ENCODE assay signal across 15 cellular contexts in the genomic region with DNA sequence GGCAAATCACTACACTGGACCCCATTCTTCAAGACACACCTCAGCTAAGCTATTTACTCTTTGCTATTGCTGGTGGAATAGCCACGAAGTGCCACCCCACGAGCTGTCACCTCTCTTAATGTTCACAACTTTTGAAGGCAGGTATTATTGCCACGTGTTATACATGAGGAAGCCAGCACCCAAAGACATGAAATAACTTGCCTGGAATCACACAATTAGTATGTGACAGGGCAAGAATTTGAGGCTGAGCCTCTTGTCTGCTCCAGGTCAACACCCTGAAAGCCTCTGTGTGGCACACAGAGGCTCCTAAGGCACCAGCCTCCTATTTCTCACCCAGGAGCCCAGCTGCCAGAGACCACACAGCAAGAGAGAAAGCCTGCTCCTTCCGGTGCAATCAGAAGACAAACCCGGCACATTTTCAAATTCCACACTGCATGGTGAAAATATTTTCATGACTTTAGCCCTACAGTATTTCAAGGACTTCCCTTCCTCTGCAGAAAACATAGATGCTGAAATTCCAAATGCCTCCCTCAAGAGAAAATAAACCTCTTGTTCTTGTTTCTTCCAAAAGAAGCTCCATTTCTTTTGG.
DNase-seq lines count a peak whose midpoint lies in the region; ATAC-seq and TF ChIP-seq lines count a peak whose summit lies in the region.
"Had no signal": no experiment of that assay in that cellular context is flagged by ENCODE, and none has a peak within 500 bp of the region (broad histone marks: within the 10 kb centered on the region; RNA-seq: fewer than 3 reads in every experiment).

No MANE protein-coding gene starts in this region.

- TF ChIP-seq POLR2A in sigmoid colon (IDR thresholded peaks at IDR 0.05): no peak

- no peak for ATAC-seq in GM23338
- no peak for ATAC-seq in GM21528 (IDR thresholded peaks at IDR 0.05; ENCODE audit: low FRiP score, unreplicated experiment)
- ATAC-seq: esophagus mucosa, left lobe of liver had no signal

- WGBS in sigmoid colon, 2 donors: 62 to 69% methylated on average over 5 of the region's 5 CpGs

- H3K27ac Mint-ChIP-seq in GM23338 (no peak overlapping the region), progenitor cell of endocrine pancreas (no peak overlapping the region)

- H3K9me3 ChIP-seq in adipocyte (ENCODE audit: control insufficient read depth, low read length) (no peaks in the 10 kb centered on the region), sigmoid colon (no peaks in the 10 kb centered on the region)

- no peaks in the 10 kb centered on the region for H3F3A ChIP-seq in GM23338 (replicated peaks; ENCODE audit: low read depth)

- no peak for DNase-seq in GM23338 (ENCODE audit: low spot score)
- DNase-seq in adipocyte (ENCODE audit: low read depth): peak; percentile 63
- DNase-seq in foreskin fibroblast: peak; percentile 24 to 35
- DNase-seq in sigmoid colon: no peak
- DNase-seq in substantia nigra (lab: John Stamatoyannopoulos, UW): no peak
- no peak for DNase-seq in progenitor cell of endocrine pancreas (ENCODE audit: low spot score, unreplicated experiment)
- DNase-seq in OCI-M1 (lab: John Stamatoyannopoulos, UW): no peak
- DNase-seq: activated CD4-positive, alpha-beta T cell treated with anti-CD3 and anti-CD28 coated beads for 48 hours; activated CD8-positive, alpha-beta memory T cell treated with anti-CD3 and anti-CD28 coated beads, Interleukin-2, amount 50 U/mL, for 48 hours; GF-D8; NCI-H187; retina had no signal

- H4K20me1 ChIP-seq in GM23338 (replicated peaks; ENCODE audit: insufficient read depth): no peaks in the 10 kb centered on the region

- H3K4me1 ChIP-seq in GM23338 (ENCODE audit: insufficient read depth) (no peaks in the 10 kb centered on the region), adipocyte (ENCODE audit: control insufficient read depth, insufficient read depth, low read length) (peaks cover 34% of the 10 kb centered on the region), sigmoid colon (peaks cover 0 to 74% (median 58%) of the 10 kb centered on the region in 4 donors)

- peaks cover 5% of the 10 kb centered on the region; the same call in 1 of the 2 replicates for H3K9me2 ChIP-seq in GM23338 (ENCODE audit: insufficient read depth)

- H3K9ac ChIP-seq in adipocyte (ENCODE audit: low read length): peak overlapping the region; percentile 10

- TF ChIP-seq EP300 in sigmoid colon (IDR thresholded peaks at IDR 0.05): no peak

- H3K27ac ChIP-seq in GM23338 (ENCODE audit: low read depth): no peak overlapping the region
- peak overlapping the region; percentile 17 to 79 (median 55) for H3K27ac ChIP-seq in sigmoid colon
- no peak overlapping the region for H3K27ac ChIP-seq in substantia nigra (ENCODE audit: low read depth, low read length, poor library complexity, severe bottlenecking)

- H3K36me3 Mint-ChIP-seq in GM23338 (ENCODE audit: low read depth) (no peaks in the 10 kb centered on the region), progenitor cell of endocrine pancreas (ENCODE audit: insufficient read depth) (no peaks in the 10 kb centered on the region)

- H2AFZ ChIP-seq in GM23338: peak overlapping the region; percentile 47; the same call in 1 of the 2 replicates

- H3K4me3 ChIP-seq in GM23338 (no peak overlapping the region), adipocyte (ENCODE audit: low read length) (no peak overlapping the region), foreskin fibroblast (ENCODE audit: low read depth in 1 of 2, low read length in 2 of 2) (no peak overlapping the region), sigmoid colon (no peak overlapping the region)

- H3K4me2 ChIP-seq in GM23338: no peak overlapping the region

- H3K9me3 Mint-ChIP-seq in GM23338 (no peaks in the 10 kb centered on the region), progenitor cell of endocrine pancreas (ENCODE audit: low read depth) (no peaks in the 10 kb centered on the region)

- no peaks in the 10 kb centered on the region; the same call in 2 of the 3 replicates for H3K4me1 Mint-ChIP-seq in GM23338
- H3K4me1 Mint-ChIP-seq in progenitor cell of endocrine pancreas (ENCODE audit: low read depth): no peaks in the 10 kb centered on the region

- H3K36me3 ChIP-seq in GM23338 (ENCODE audit: insufficient read depth) (no peaks in the 10 kb centered on the region), adipocyte (ENCODE audit: control insufficient read depth, insufficient read depth, low read length, severe bottlenecking) (no peaks in the 10 kb centered on the region), sigmoid colon (no peaks in the 10 kb centered on the region)

- H3K27me3 ChIP-seq in GM23338 (ENCODE audit: insufficient read depth): no peaks in the 10 kb centered on the region
- H3K27me3 ChIP-seq in adipocyte (replicated peaks; ENCODE audit: control insufficient read depth, insufficient read depth, low read length): no peaks in the 10 kb centered on the region
- H3K27me3 ChIP-seq in sigmoid colon: no peaks in the 10 kb centered on the region

- no peak overlapping the region for H3K4me3 Mint-ChIP-seq in GM23338
- H3K4me3 Mint-ChIP-seq in progenitor cell of endocrine pancreas (ENCODE audit: low read depth): no peak overlapping the region

- H3K27me3 Mint-ChIP-seq in GM23338 (ENCODE audit: insufficient read depth, low read depth, poor library complexity) (no peaks in the 10 kb centered on the region), progenitor cell of endocrine pancreas (peaks cover 23% of the 10 kb centered on the region)

- intact Hi-C loops in sigmoid colon (cut with DNase I): no loop called here

- no peaks in the 10 kb centered on the region for H3K79me2 ChIP-seq in GM23338 (replicated peaks; ENCODE audit: insufficient read depth)

- TF ChIP-seq CTCF in GM23338 (conservative IDR thresholded peaks at IDR 0.05; ENCODE audit: low read depth in 2 of 2): no peak
- no peak for TF ChIP-seq CTCF in foreskin fibroblast (IDR thresholded peaks at IDR 0.05; ENCODE audit: low read depth, low read length)
- TF ChIP-seq CTCF in sigmoid colon (IDR thresholded peaks at IDR 0.05): no peak
- no peak for TF ChIP-seq CTCF in progenitor cell of endocrine pancreas (IDR thresholded peaks at IDR 0.05; ENCODE audit: unreplicated experiment)

TF ChIP-seq in GM23338, 12 proteins besides CTCF, POLR2A, EP300 and RAD21:
- TF ChIP-seq JUNB (IDR thresholded peaks at IDR 0.05; ENCODE audit: unreplicated experiment): no peak
- no peak for TF ChIP-seq POLR2AphosphoS5 (IDR thresholded peaks at IDR 0.05; ENCODE audit: low read depth)
- TF ChIP-seq EZH2phosphoT487 (IDR thresholded peaks at IDR 0.05; ENCODE audit: unreplicated experiment): no peak
- TF ChIP-seq EZH2 (IDR thresholded peaks at IDR 0.05; ENCODE audit: low read depth, unreplicated experiment): no peak
- TF ChIP-seq, protein P1, sequence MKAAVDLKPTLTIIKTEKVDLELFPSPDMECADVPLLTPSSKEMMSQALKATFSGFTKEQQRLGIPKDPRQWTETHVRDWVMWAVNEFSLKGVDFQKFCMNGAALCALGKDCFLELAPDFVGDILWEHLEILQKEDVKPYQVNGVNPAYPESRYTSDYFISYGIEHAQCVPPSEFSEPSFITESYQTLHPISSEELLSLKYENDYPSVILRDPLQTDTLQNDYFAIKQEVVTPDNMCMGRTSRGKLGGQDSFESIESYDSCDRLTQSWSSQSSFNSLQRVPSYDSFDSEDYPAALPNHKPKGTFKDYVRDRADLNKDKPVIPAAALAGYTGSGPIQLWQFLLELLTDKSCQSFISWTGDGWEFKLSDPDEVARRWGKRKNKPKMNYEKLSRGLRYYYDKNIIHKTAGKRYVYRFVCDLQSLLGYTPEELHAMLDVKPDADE (IDR thresholded peaks at IDR 0.05): no peak
- TF ChIP-seq ZNF114 (CRISPR knock-in tag; IDR thresholded peaks at IDR 0.05): no peak
- TF ChIP-seq STAT1 (IDR thresholded peaks at IDR 0.05; ENCODE audit: unreplicated experiment): no peak
- TF ChIP-seq ZNF331 (CRISPR knock-in tag; IDR thresholded peaks at IDR 0.05; ENCODE audit: low read depth): no peak
- TF ChIP-seq, protein P2, sequence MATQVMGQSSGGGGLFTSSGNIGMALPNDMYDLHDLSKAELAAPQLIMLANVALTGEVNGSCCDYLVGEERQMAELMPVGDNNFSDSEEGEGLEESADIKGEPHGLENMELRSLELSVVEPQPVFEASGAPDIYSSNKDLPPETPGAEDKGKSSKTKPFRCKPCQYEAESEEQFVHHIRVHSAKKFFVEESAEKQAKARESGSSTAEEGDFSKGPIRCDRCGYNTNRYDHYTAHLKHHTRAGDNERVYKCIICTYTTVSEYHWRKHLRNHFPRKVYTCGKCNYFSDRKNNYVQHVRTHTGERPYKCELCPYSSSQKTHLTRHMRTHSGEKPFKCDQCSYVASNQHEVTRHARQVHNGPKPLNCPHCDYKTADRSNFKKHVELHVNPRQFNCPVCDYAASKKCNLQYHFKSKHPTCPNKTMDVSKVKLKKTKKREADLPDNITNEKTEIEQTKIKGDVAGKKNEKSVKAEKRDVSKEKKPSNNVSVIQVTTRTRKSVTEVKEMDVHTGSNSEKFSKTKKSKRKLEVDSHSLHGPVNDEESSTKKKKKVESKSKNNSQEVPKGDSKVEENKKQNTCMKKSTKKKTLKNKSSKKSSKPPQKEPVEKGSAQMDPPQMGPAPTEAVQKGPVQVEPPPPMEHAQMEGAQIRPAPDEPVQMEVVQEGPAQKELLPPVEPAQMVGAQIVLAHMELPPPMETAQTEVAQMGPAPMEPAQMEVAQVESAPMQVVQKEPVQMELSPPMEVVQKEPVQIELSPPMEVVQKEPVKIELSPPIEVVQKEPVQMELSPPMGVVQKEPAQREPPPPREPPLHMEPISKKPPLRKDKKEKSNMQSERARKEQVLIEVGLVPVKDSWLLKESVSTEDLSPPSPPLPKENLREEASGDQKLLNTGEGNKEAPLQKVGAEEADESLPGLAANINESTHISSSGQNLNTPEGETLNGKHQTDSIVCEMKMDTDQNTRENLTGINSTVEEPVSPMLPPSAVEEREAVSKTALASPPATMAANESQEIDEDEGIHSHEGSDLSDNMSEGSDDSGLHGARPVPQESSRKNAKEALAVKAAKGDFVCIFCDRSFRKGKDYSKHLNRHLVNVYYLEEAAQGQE (IDR thresholded peaks at IDR 0.05; ENCODE audit: unreplicated experiment): no peak
- TF ChIP-seq NANOG (IDR thresholded peaks at IDR 0.05; ENCODE audit: borderline replicate concordance): no peak

Comparison
In these comparisons a context has a peak if more than half of its experiments do, and no peak if none do; other contexts are left out.
1. DNase-seq: peak in adipocyte (single experiment) and foreskin fibroblast (2 of 2); none in GM23338 (single experiment), sigmoid colon (single experiment), substantia nigra (0 of 49), progenitor cell of endocrine pancreas (single experiment) and OCI-M1 (single experiment).
2. H3K27ac ChIP-seq: peak in sigmoid colon (4 of 4); none in GM23338 (single experiment) and substantia nigra (single experiment).